Comparison of ENCODE assay signal across 17 cellular contexts in genomic region chr14:88212691-88213090, GRCh38.
"Had no signal": no experiment of that assay in that cellular context is flagged by ENCODE, and none has a peak within 500 bp of the region (broad histone marks: within the 10 kb centered on the region; RNA-seq: fewer than 3 reads in every experiment).

No MANE protein-coding gene starts in this region.

- H3K9me3 Mint-ChIP-seq: effector memory CD8-positive, alpha-beta T cell; naive B cell; nephron had no signal

- H3K36me3 Mint-ChIP-seq: naive B cell had no signal

- DNase-seq: effector memory CD8-positive, alpha-beta T cell; gastrocnemius medialis; heart right ventricle; hypothalamus; kidney glomerular epithelial cell; mesendoderm; naive B cell; occipital lobe; pancreas; right cardiac atrium; small intestine; stimulated activated CD4-positive, alpha-beta T cell treated with anti-CD3 and anti-CD28 coated beads, Interleukin-12 subunit alpha, Interleukin-12 subunit beta, amount 100 ng/mL, for 4 hours; stimulated activated naive CD4-positive, alpha-beta T cell; stomach; transverse colon had no signal

- H3K27ac Mint-ChIP-seq: effector memory CD8-positive, alpha-beta T cell; nephron; progenitor cell of endocrine pancreas had no signal

- H3K4me3 Mint-ChIP-seq: effector memory CD8-positive, alpha-beta T cell; naive B cell; nephron had no signal

- H3K4me1 Mint-ChIP-seq: naive B cell, nephron had no signal
